ENCODE assay signal across 1 cellular context in genomic region chr15:36753173-36753572, GRCh38.
TF ChIP-seq lines count a peak whose summit lies in the region.

No MANE protein-coding gene starts in this region.

TF ChIP-seq in H1, 55 proteins besides CTCF, POLR2A, EP300 and RAD21 (continued from another document):
- no peak for TF ChIP-seq HDAC6 (IDR thresholded peaks at IDR 0.05; ENCODE audit: low read depth, low read length)
- TF ChIP-seq SRF (IDR thresholded peaks at IDR 0.05; ENCODE audit: low read depth, low read length): no peak
- no peak for TF ChIP-seq BRCA1 (IDR thresholded peaks at IDR 0.05; ENCODE audit: low read depth, low read length)
- TF ChIP-seq SIRT6 (IDR thresholded peaks at IDR 0.05; ENCODE audit: low read length): no peak
- no peak for TF ChIP-seq CHD1 (IDR thresholded peaks at IDR 0.05; ENCODE audit: low read depth, low read length)
- no peak for TF ChIP-seq KDM5A (IDR thresholded peaks at IDR 0.05; ENCODE audit: low read length)
- TF ChIP-seq ATF2 (IDR thresholded peaks at IDR 0.05; ENCODE audit: low read length): no peak
- TF ChIP-seq CBX8 (IDR thresholded peaks at IDR 0.05; ENCODE audit: borderline replicate concordance, low read depth, low read length): no peak
- peak; percentile 54 for TF ChIP-seq CHD7 (IDR thresholded peaks at IDR 0.05; ENCODE audit: insufficient replicate concordance, low read length)
- TF ChIP-seq SAP30 (IDR thresholded peaks at IDR 0.05; ENCODE audit: insufficient read depth, insufficient replicate concordance, low read length): no peak
- TF ChIP-seq TEAD4 (IDR thresholded peaks at IDR 0.05; ENCODE audit: low read depth, low read length): peak; percentile 30; the same call in 1 of the 2 replicates
- peak; percentile 81 for TF ChIP-seq YY1 (IDR thresholded peaks at IDR 0.05; ENCODE audit: low read depth, low read length)
- TF ChIP-seq SUZ12 (IDR thresholded peaks at IDR 0.05; ENCODE audit: low read length): no peak
- no peak for TF ChIP-seq POLR2AphosphoS5 (IDR thresholded peaks at IDR 0.05; ENCODE audit: low read depth, low read length)
- no peak for TF ChIP-seq ZNF274 (IDR thresholded peaks at IDR 0.05; ENCODE audit: borderline replicate concordance, extremely low read depth, low read length)
- TF ChIP-seq RNF2 (IDR thresholded peaks at IDR 0.05; ENCODE audit: borderline replicate concordance, low read depth, low read length, missing control alignments, poor library complexity, severe bottlenecking): no peak
- 0 out of 2 replicates have a peak, but pooled peaks have one; percentile 32 for TF ChIP-seq SP1 (IDR thresholded peaks at IDR 0.05; ENCODE audit: low read depth, low read length)
- TF ChIP-seq TBP (IDR thresholded peaks at IDR 0.05; ENCODE audit: low read depth, low read length): no peak
- TF ChIP-seq CREB1 (IDR thresholded peaks at IDR 0.05): no peak
- TF ChIP-seq SIX5 (IDR thresholded peaks at IDR 0.05; ENCODE audit: low read depth, low read length): no peak
- TF ChIP-seq BACH1 (IDR thresholded peaks at IDR 0.05; ENCODE audit: low read length): no peak
- peak; percentile 83 for TF ChIP-seq POU5F1 (IDR thresholded peaks at IDR 0.05; ENCODE audit: low read depth, low read length)
- TF ChIP-seq, protein P1, sequence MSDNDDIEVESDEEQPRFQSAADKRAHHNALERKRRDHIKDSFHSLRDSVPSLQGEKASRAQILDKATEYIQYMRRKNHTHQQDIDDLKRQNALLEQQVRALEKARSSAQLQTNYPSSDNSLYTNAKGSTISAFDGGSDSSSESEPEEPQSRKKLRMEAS (IDR thresholded peaks at IDR 0.05): no peak
- TF ChIP-seq KDM4A (IDR thresholded peaks at IDR 0.05; ENCODE audit: low read depth, low read length, severe bottlenecking): no peak
- TF ChIP-seq ASH2L (IDR thresholded peaks at IDR 0.05; ENCODE audit: low read length): no peak
- no peak for TF ChIP-seq JUND (IDR thresholded peaks at IDR 0.05; ENCODE audit: low read length)
- no peak for TF ChIP-seq SP4 (IDR thresholded peaks at IDR 0.05; ENCODE audit: low read length)
- TF ChIP-seq NANOG (IDR thresholded peaks at IDR 0.05; ENCODE audit: insufficient read depth, low read depth, low read length, poor library complexity, severe bottlenecking): peak; percentile 59
TF ChIP-seq in H1: peak in this region for 6.
